In genomic region chr19:3790941-3791340, GRCh38 we compare ENCODE assay signal across 21 cellular contexts. TPM values are rescaled to one million over a fixed set of nuclear protein-coding genes. Genes with fewer than 3 reads are reported as not detected.
DNase-seq lines count a peak whose midpoint lies in the region; ATAC-seq and TF ChIP-seq lines count a peak whose summit lies in the region.
"Had no signal": no experiment of that assay in that cellular context is flagged by ENCODE, and none has a peak within 500 bp of the region (broad histone marks: within the 10 kb centered on the region; RNA-seq: fewer than 3 reads in every experiment).

No MANE protein-coding gene starts in this region.

- no peak overlapping the region for H3K4me3 ChIP-seq in HEK293 (ENCODE audit: low read depth, low read length)
- H3K4me3 ChIP-seq: BLaER1, GM23338 had no signal

- H3K4me1 Mint-ChIP-seq in effector memory CD8-positive, alpha-beta T cell (ENCODE audit: low read depth in 2 of 2) = peaks cover 31 to 40% of the 10 kb centered on the region in 2 donors
- peaks cover 42 to 44% of the 10 kb centered on the region in 2 donors for H3K4me1 Mint-ChIP-seq in natural killer cell treated with Interleukin-12 subunit alpha and Interleukin-12 subunit beta and Interleukin-15 and Interleukin-18, amount 100 ng/mL, for 72 hours (ENCODE audit: low read depth in 2 of 2)
- peaks cover 33% of the 10 kb centered on the region for H3K4me1 Mint-ChIP-seq in stimulated activated effector memory CD8-positive, alpha-beta T cell treated with anti-CD3 and anti-CD28 coated beads, Interleukin-12 subunit alpha, Interleukin-12 subunit beta, amount 100 ng/mL, for 72 hours
- no peaks in the 10 kb centered on the region for H3K4me1 Mint-ChIP-seq in activated CD4-positive, alpha-beta T cell treated with anti-CD3 and anti-CD28 coated beads for 36 hours
- H3K4me1 Mint-ChIP-seq: GM23338 had no signal

- no peak for ATAC-seq in effector memory CD8-positive, alpha-beta T cell (replicated peaks)
- ATAC-seq in natural killer cell treated with Interleukin-12 subunit alpha and Interleukin-12 subunit beta and Interleukin-15 and Interleukin-18, amount 100 ng/mL, for 72 hours = no peak
- no peak for ATAC-seq in stimulated activated effector memory CD8-positive, alpha-beta T cell treated with anti-CD3 and anti-CD28 coated beads, Interleukin-12 subunit alpha, Interleukin-12 subunit beta, amount 100 ng/mL, for 72 hours
- ATAC-seq in GM21717 (IDR thresholded peaks at IDR 0.05; ENCODE audit: unreplicated experiment) = no peak
- ATAC-seq in activated CD4-positive, alpha-beta T cell treated with anti-CD3 and anti-CD28 coated beads for 36 hours = no peak
- ATAC-seq: CD8-positive, alpha-beta T cell; GM23338; HCT116 had no signal

- no peaks in the 10 kb centered on the region for H3K9me3 Mint-ChIP-seq in effector memory CD8-positive, alpha-beta T cell
- H3K9me3 Mint-ChIP-seq in natural killer cell treated with Interleukin-12 subunit alpha and Interleukin-12 subunit beta and Interleukin-15 and Interleukin-18, amount 100 ng/mL, for 72 hours = no peaks in the 10 kb centered on the region
- H3K9me3 Mint-ChIP-seq in stimulated activated effector memory CD8-positive, alpha-beta T cell treated with anti-CD3 and anti-CD28 coated beads, Interleukin-12 subunit alpha, Interleukin-12 subunit beta, amount 100 ng/mL, for 72 hours = no peaks in the 10 kb centered on the region
- H3K9me3 Mint-ChIP-seq in activated CD4-positive, alpha-beta T cell treated with anti-CD3 and anti-CD28 coated beads for 36 hours (ENCODE audit: low read depth) = no peaks in the 10 kb centered on the region
- H3K9me3 Mint-ChIP-seq: CD8-positive, alpha-beta T cell had no signal

- H3K36me3 ChIP-seq in HEK293 (ENCODE audit: control insufficient read depth in 2 of 2, insufficient read depth in 1 of 2, low read length in 2 of 2) = no peaks in the 10 kb centered on the region
- H3K36me3 ChIP-seq: BLaER1 had no signal

- CTCF ChIA-PET in HEK293 (lab: Yijun Ruan, JAX) = no interaction called here
- CTCF ChIA-PET in activated CD4-positive, alpha-beta T cell treated with anti-CD3 and anti-CD28 coated beads for 36 hours (lab: Charles Lee) = interaction anchor here (1.9 kb wide), 1 partner anchor 31 kb away, joined by 5 read pairs; no protein-coding TSS in a partner anchor

- no peak for DNase-seq in effector memory CD8-positive, alpha-beta T cell
- DNase-seq in natural killer cell treated with Interleukin-12 subunit alpha and Interleukin-12 subunit beta and Interleukin-15 and Interleukin-18, amount 100 ng/mL, for 72 hours (ENCODE audit: low spot score) = no peak
- no peak for DNase-seq in stimulated activated effector memory CD8-positive, alpha-beta T cell treated with anti-CD3 and anti-CD28 coated beads, Interleukin-12 subunit alpha, Interleukin-12 subunit beta, amount 100 ng/mL, for 72 hours (ENCODE audit: low spot score in 2 of 2)
- DNase-seq in activated CD8-positive, alpha-beta memory T cell treated with anti-CD3 and anti-CD28 coated beads, Interleukin-2, amount 50 U/mL, for 48 hours = no peak
- DNase-seq in activated CD4-positive, alpha-beta T cell treated with anti-CD3 and anti-CD28 coated beads for 36 hours = no peak
- DNase-seq: Caco-2; CD4-positive, CD25-positive, alpha-beta regulatory T cell; CD8-positive, alpha-beta T cell; DMS153; DND-41; HFFc6 had no signal

- no peaks in the 10 kb centered on the region for H3K27me3 Mint-ChIP-seq in effector memory CD8-positive, alpha-beta T cell
- H3K27me3 Mint-ChIP-seq in natural killer cell treated with Interleukin-12 subunit alpha and Interleukin-12 subunit beta and Interleukin-15 and Interleukin-18, amount 100 ng/mL, for 72 hours = no peaks in the 10 kb centered on the region
- H3K27me3 Mint-ChIP-seq in activated CD4-positive, alpha-beta T cell treated with anti-CD3 and anti-CD28 coated beads for 36 hours = no peaks in the 10 kb centered on the region

- intact Hi-C loops in activated CD4-positive, alpha-beta T cell treated with anti-CD3 and anti-CD28 coated beads for 36 hours (cut with DNase I, micrococcal nuclease) = no loop called here

- peak overlapping the region; percentile 81 to 83 for H3K4me3 Mint-ChIP-seq in effector memory CD8-positive, alpha-beta T cell
- H3K4me3 Mint-ChIP-seq in natural killer cell treated with Interleukin-12 subunit alpha and Interleukin-12 subunit beta and Interleukin-15 and Interleukin-18, amount 100 ng/mL, for 72 hours = peak overlapping the region; percentile 81
- no peak overlapping the region for H3K4me3 Mint-ChIP-seq in stimulated activated effector memory CD8-positive, alpha-beta T cell treated with anti-CD3 and anti-CD28 coated beads, Interleukin-12 subunit alpha, Interleukin-12 subunit beta, amount 100 ng/mL, for 72 hours
- no peak overlapping the region for H3K4me3 Mint-ChIP-seq in activated CD4-positive, alpha-beta T cell treated with anti-CD3 and anti-CD28 coated beads for 36 hours
- H3K4me3 Mint-ChIP-seq: B cell; CD8-positive, alpha-beta T cell; GM23338; H9; HFFc6 had no signal

- no peaks in the 10 kb centered on the region for H3K9me3 ChIP-seq in HEK293 (ENCODE audit: control insufficient read depth, insufficient read depth, low read depth, low read length)
- H3K9me3 ChIP-seq: Caco-2 had no signal

- H3K27ac ChIP-seq in HEK293 (ENCODE audit: extremely low read depth, low read depth, low read length) = no peak overlapping the region
- H3K27ac ChIP-seq: 22Rv1, BLaER1, C4-2B had no signal

- H3K4me1 ChIP-seq in HEK293 (ENCODE audit: control insufficient read depth, insufficient read depth, low read length) = no peaks in the 10 kb centered on the region
- H3K4me1 ChIP-seq: Caco-2 had no signal

- POLR2A ChIA-PET in HEK293 (lab: Yijun Ruan, JAX) = no interaction called here
- POLR2A ChIA-PET in activated CD4-positive, alpha-beta T cell treated with anti-CD3 and anti-CD28 coated beads for 36 hours (lab: Charles Lee) = no interaction called here

- peaks cover 11% of the 10 kb centered on the region for H3K36me3 Mint-ChIP-seq in effector memory CD8-positive, alpha-beta T cell (ENCODE audit: insufficient read depth)
- no peaks in the 10 kb centered on the region for H3K36me3 Mint-ChIP-seq in natural killer cell treated with Interleukin-12 subunit alpha and Interleukin-12 subunit beta and Interleukin-15 and Interleukin-18, amount 100 ng/mL, for 72 hours
- peaks cover 6% of the 10 kb centered on the region for H3K36me3 Mint-ChIP-seq in stimulated activated effector memory CD8-positive, alpha-beta T cell treated with anti-CD3 and anti-CD28 coated beads, Interleukin-12 subunit alpha, Interleukin-12 subunit beta, amount 100 ng/mL, for 72 hours
- no peaks in the 10 kb centered on the region for H3K36me3 Mint-ChIP-seq in activated CD4-positive, alpha-beta T cell treated with anti-CD3 and anti-CD28 coated beads for 36 hours (ENCODE audit: low read depth)
- H3K36me3 Mint-ChIP-seq: CD8-positive, alpha-beta T cell had no signal

- H3K27ac Mint-ChIP-seq in effector memory CD8-positive, alpha-beta T cell = peak overlapping the region; percentile 85 to 87
- peak overlapping the region; percentile 75 to 94 for H3K27ac Mint-ChIP-seq in natural killer cell treated with Interleukin-12 subunit alpha and Interleukin-12 subunit beta and Interleukin-15 and Interleukin-18, amount 100 ng/mL, for 72 hours
- peak overlapping the region; percentile 35 for H3K27ac Mint-ChIP-seq in stimulated activated effector memory CD8-positive, alpha-beta T cell treated with anti-CD3 and anti-CD28 coated beads, Interleukin-12 subunit alpha, Interleukin-12 subunit beta, amount 100 ng/mL, for 72 hours
- H3K27ac Mint-ChIP-seq in activated CD4-positive, alpha-beta T cell treated with anti-CD3 and anti-CD28 coated beads for 36 hours = no peak overlapping the region
- H3K27ac Mint-ChIP-seq: B cell; CD4-positive, CD25-positive, alpha-beta regulatory T cell; CD8-positive, alpha-beta T cell; GM23338; H9; HFFc6 had no signal

- no peak for TF ChIP-seq CTCF in HEK293 (tag by site-specific recombination; IDR thresholded peaks at IDR 0.05)

TF ChIP-seq in HEK293, 187 proteins besides CTCF, POLR2A, EP300 and RAD21 (continues in another document):
- TF ChIP-seq ZSCAN18 (tag by site-specific recombination; IDR thresholded peaks at IDR 0.05) (no peak), ZNF221 (tag by site-specific recombination; IDR thresholded peaks at IDR 0.05; ENCODE audit: borderline replicate concordance) (no peak), ZNF747 (tag by site-specific recombination; IDR thresholded peaks at IDR 0.05) (no peak), TRIM28 (IDR thresholded peaks at IDR 0.05; ENCODE audit: borderline replicate concordance, low read length) (no peak)

RNA-seq across cellular contexts. Expression of gene MATK, which starts 4.8 kb away (rescaled TPM):
- total RNA-seq in natural killer cell treated with Interleukin-12 subunit alpha and Interleukin-12 subunit beta and Interleukin-15 and Interleukin-18, amount 100 ng/mL, for 72 hours = 10 to 100 TPM; 58.5 to 61.9 TPM
- total RNA-seq in activated CD4-positive, alpha-beta T cell treated with anti-CD3 and anti-CD28 coated beads for 36 hours = 10 to 100 TPM; 24.3 to 30.1 TPM
- total RNA-seq: HFFc6 had no signal

RNA-seq across cellular contexts. Expression of gene RAX2, which starts 18.9 kb away (rescaled TPM):
- under 1 TPM in 1 of 2 donors, not detected in 1; 0.21 TPM for total RNA-seq in natural killer cell treated with Interleukin-12 subunit alpha and Interleukin-12 subunit beta and Interleukin-15 and Interleukin-18, amount 100 ng/mL, for 72 hours
- total RNA-seq in activated CD4-positive, alpha-beta T cell treated with anti-CD3 and anti-CD28 coated beads for 36 hours = not detected
- total RNA-seq: B cell; Caco-2; CD4-positive, CD25-positive, alpha-beta regulatory T cell; CD8-positive, alpha-beta T cell; GM23338; H4; H9; HFFc6 had no signal

RNA-seq across cellular contexts. Expression of gene MRPL54, which starts 28.5 kb away (rescaled TPM):
- total RNA-seq in natural killer cell treated with Interleukin-12 subunit alpha and Interleukin-12 subunit beta and Interleukin-15 and Interleukin-18, amount 100 ng/mL, for 72 hours = 10 to 100 TPM; 58.5 to 75.1 TPM
- 10 to 100 TPM; 54.8 to 63.9 TPM for total RNA-seq in activated CD4-positive, alpha-beta T cell treated with anti-CD3 and anti-CD28 coated beads for 36 hours

RNA-seq across cellular contexts. Expression of gene APBA3, which starts 29.4 kb away (rescaled TPM):
- total RNA-seq in natural killer cell treated with Interleukin-12 subunit alpha and Interleukin-12 subunit beta and Interleukin-15 and Interleukin-18, amount 100 ng/mL, for 72 hours = 10 to 100 TPM; 40.6 to 55.4 TPM
- 10 to 100 TPM; 29.8 to 37.1 TPM for total RNA-seq in activated CD4-positive, alpha-beta T cell treated with anti-CD3 and anti-CD28 coated beads for 36 hours

Comparison
In these comparisons a context has a peak if more than half of its experiments do, and no peak if none do; other contexts are left out.
1. H3K4me3 Mint-ChIP-seq: peak in effector memory CD8-positive, alpha-beta T cell (2 of 2) and natural killer cell treated with Interleukin-12 subunit alpha and Interleukin-12 subunit beta and Interleukin-15 and Interleukin-18, amount 100 ng/mL, for 72 hours (single experiment); none in stimulated activated effector memory CD8-positive, alpha-beta T cell treated with anti-CD3 and anti-CD28 coated beads, Interleukin-12 subunit alpha, Interleukin-12 subunit beta, amount 100 ng/mL, for 72 hours (single experiment) and activated CD4-positive, alpha-beta T cell treated with anti-CD3 and anti-CD28 coated beads for 36 hours (single experiment).